Comparison of ENCODE assay signal across 9 cellular contexts in genomic region chr3:149783576-149783975, GRCh38.
DNase-seq lines count a peak whose midpoint lies in the region; ATAC-seq and TF ChIP-seq lines count a peak whose summit lies in the region.
"Had no signal": no experiment of that assay in that cellular context is flagged by ENCODE, and none has a peak within 500 bp of the region (broad histone marks: within the 10 kb centered on the region; RNA-seq: fewer than 3 reads in every experiment).

No MANE protein-coding gene starts in this region.

- DNase-seq in NOMO-1 treated with DMSO at 0.1 percent for 48 hours (lab: John Stamatoyannopoulos, UW; ENCODE audit: unreplicated experiment) (peak; percentile 92), non-pigmented ciliary epithelial cell (ENCODE audit: low read depth) (peak; percentile 77), HEK293T (ENCODE audit: extremely low spot score) (no peak), posterior cingulate gyrus (no peak)
- DNase-seq: stomach had no signal

- 0 out of 2 replicates have a peak, but pooled peaks cover 3% of the 10 kb centered on the region for H3F3A ChIP-seq in DOHH2 (ENCODE audit: control insufficient read depth, insufficient read depth)

- H3K4me2 ChIP-seq in DOHH2 (ENCODE audit: low read length), result peak overlapping the region; percentile 50

- H4K20me1 ChIP-seq in DOHH2 (ENCODE audit: control insufficient read depth, insufficient read depth, low read depth, low read length), result no peaks in the 10 kb centered on the region

- CTCF ChIA-PET in HEK293T (lab: Yijun Ruan, JAX), result interaction anchor here (0.9 kb wide), 1 partner anchor 25 kb away, joined by 4 read pairs; no protein-coding TSS in a partner anchor

- no peaks in the 10 kb centered on the region for H3K36me3 Mint-ChIP-seq in dendritic cell treated with granulocyte-macrophage colony-stimulating factor and Interleukin-4, amounts not matched to agents 40 ng/mL and 50 ng/mL, for 4 days (ENCODE audit: low read depth)

- H3K27ac ChIP-seq in DOHH2 (ENCODE audit: low read depth, low read length), result peak overlapping the region; percentile 32

- H3K4me1 ChIP-seq in DOHH2 (ENCODE audit: control insufficient read depth, low read length), result peaks cover 45% of the 10 kb centered on the region

- H3K36me3 ChIP-seq in DOHH2 (ENCODE audit: control insufficient read depth, low read length), result no peaks in the 10 kb centered on the region
- H3K36me3 ChIP-seq: stomach had no signal

- H3K4me3 ChIP-seq in DOHH2 (ENCODE audit: low read length), result peak overlapping the region; percentile 24; the same call in 1 of the 2 replicates
- H3K4me3 ChIP-seq: stomach had no signal

- H3K4me3 Mint-ChIP-seq in dendritic cell treated with granulocyte-macrophage colony-stimulating factor and Interleukin-4, amounts not matched to agents 40 ng/mL and 50 ng/mL, for 4 days, result peak overlapping the region; percentile 59

- peaks cover 41% of the 10 kb centered on the region for H3K4me1 Mint-ChIP-seq in dendritic cell treated with granulocyte-macrophage colony-stimulating factor and Interleukin-4, amounts not matched to agents 40 ng/mL and 50 ng/mL, for 4 days (ENCODE audit: low read depth)

- H3K9me3 Mint-ChIP-seq in dendritic cell treated with granulocyte-macrophage colony-stimulating factor and Interleukin-4, amounts not matched to agents 40 ng/mL and 50 ng/mL, for 4 days, result no peaks in the 10 kb centered on the region

- no peak for TF ChIP-seq CTCF in DOHH2 (IDR thresholded peaks at IDR 0.05; ENCODE audit: low read depth, low read length, poor library complexity, severe bottlenecking)

- POLR2A ChIA-PET in HEK293T (lab: Yijun Ruan, JAX), result no interaction called here

- peak overlapping the region; percentile 91 for H3K27ac Mint-ChIP-seq in dendritic cell treated with granulocyte-macrophage colony-stimulating factor and Interleukin-4, amounts not matched to agents 40 ng/mL and 50 ng/mL, for 4 days

- H3K9me3 ChIP-seq in DOHH2 (ENCODE audit: control insufficient read depth, insufficient read depth, low read length), result no peaks in the 10 kb centered on the region
- H3K9me3 ChIP-seq: stomach had no signal

- no peaks in the 10 kb centered on the region for H3K9me2 ChIP-seq in DOHH2 (replicated peaks; ENCODE audit: control insufficient read depth, low read length)

- H3K79me2 ChIP-seq in DOHH2 (ENCODE audit: control insufficient read depth, low read length), result no peaks in the 10 kb centered on the region

- intact Hi-C loops in dendritic cell treated with granulocyte-macrophage colony-stimulating factor and Interleukin-4, amounts not matched to agents 40 ng/mL and 50 ng/mL, for 4 days (cut with micrococcal nuclease), result loop anchor here (5.0 kb wide), 1 partner anchor 34 kb away; no protein-coding TSS in a partner anchor
- intact Hi-C loops in posterior cingulate gyrus (cut with DNase I), result no loop called here

- no peaks in the 10 kb centered on the region for H3K27me3 ChIP-seq in DOHH2 (ENCODE audit: control insufficient read depth, low read length)
- H3K27me3 ChIP-seq: stomach had no signal

- H3K27me3 Mint-ChIP-seq in dendritic cell treated with granulocyte-macrophage colony-stimulating factor and Interleukin-4, amounts not matched to agents 40 ng/mL and 50 ng/mL, for 4 days, result no peaks in the 10 kb centered on the region

- ATAC-seq in GM21423 (IDR thresholded peaks at IDR 0.05; ENCODE audit: unreplicated experiment) (no peak), HG03439 (IDR thresholded peaks at IDR 0.05; ENCODE audit: unreplicated experiment) (no peak)

TF ChIP-seq in HEK293T, 16 proteins besides CTCF, POLR2A, EP300 and RAD21:
- TF ChIP-seq BHLHE40 (IDR thresholded peaks at IDR 0.05; ENCODE audit: borderline replicate concordance) (no peak), ZNF384 (IDR thresholded peaks at IDR 0.05) (no peak), PKNOX1 (IDR thresholded peaks at IDR 0.05) (no peak), FOXM1 (IDR thresholded peaks at IDR 0.05; ENCODE audit: borderline replicate concordance) (no peak), TARDBP (IDR thresholded peaks at IDR 0.05) (no peak), ELF4 (IDR thresholded peaks at IDR 0.05) (no peak), FOXK2 (IDR thresholded peaks at IDR 0.05) (no peak), HDGF (IDR thresholded peaks at IDR 0.05; ENCODE audit: borderline replicate concordance) (no peak), SUZ12 (IDR thresholded peaks at IDR 0.05) (no peak), NFRKB (IDR thresholded peaks at IDR 0.05) (no peak), FOXA1 (IDR thresholded peaks at IDR 0.05) (no peak), SP1 (IDR thresholded peaks at IDR 0.05) (no peak), L3MBTL2 (conservative IDR thresholded peaks at IDR 0.05) (no peak), LEF1 (IDR thresholded peaks at IDR 0.05; ENCODE audit: borderline replicate concordance) (no peak), ARNT (IDR thresholded peaks at IDR 0.05) (no peak), CTBP1 (IDR thresholded peaks at IDR 0.05; ENCODE audit: borderline replicate concordance) (no peak)

Comparison
In these comparisons a context has a peak if more than half of its experiments do, and no peak if none do; other contexts are left out.
1. DNase-seq: peak in NOMO-1 treated with DMSO at 0.1 percent for 48 hours (single experiment) and non-pigmented ciliary epithelial cell (single experiment); none in HEK293T (single experiment) and posterior cingulate gyrus (0 of 10).